ENCODE assay signal across 8 cellular contexts in the genomic region with DNA sequence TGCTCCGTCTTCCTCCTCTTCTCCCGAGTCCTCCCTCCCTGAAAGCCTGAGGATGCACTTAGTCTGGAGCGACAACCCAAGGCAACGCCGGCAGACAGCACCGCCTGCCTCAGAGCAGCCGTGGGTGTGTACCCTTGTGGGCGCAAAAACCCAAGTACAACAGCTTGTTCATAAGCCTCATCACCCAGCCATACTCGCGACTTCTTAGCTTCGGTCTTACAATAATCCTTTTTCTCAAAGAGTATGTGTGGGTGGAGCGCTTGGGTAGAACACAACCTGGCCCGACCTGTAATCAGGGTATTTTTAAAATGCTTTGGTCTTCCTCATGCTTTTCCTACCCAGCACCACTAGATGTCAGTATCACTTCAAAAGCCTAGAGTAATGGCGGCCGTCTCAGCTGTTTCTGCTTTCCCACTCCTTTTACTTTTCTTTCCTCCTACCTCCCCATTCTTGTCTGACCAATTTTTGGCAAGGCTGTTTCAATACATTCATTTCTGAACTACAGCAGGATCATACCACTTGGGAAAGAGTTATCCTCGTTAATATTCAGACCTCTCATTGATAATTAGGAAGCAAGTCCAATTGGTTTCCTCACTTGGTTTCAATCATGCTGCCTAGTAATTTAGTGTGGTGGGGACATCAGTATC.
DNase-seq lines count a peak whose midpoint lies in the region; ATAC-seq, FAIRE-seq and TF ChIP-seq lines count a peak whose summit lies in the region.

No MANE protein-coding gene starts in this region.

- H3K27ac ChIP-seq in SU-DHL-6 (ENCODE audit: low read depth, low read length) (no peak overlapping the region), astrocyte (ENCODE audit: low read depth, low read length) (peak overlapping the region; percentile 32), rectal smooth muscle tissue (ENCODE audit: low read depth, low read length) (no peak overlapping the region)

- no peak overlapping the region for H3K4me3 ChIP-seq in SU-DHL-6 (ENCODE audit: insufficient read depth, low read length, poor library complexity, severe bottlenecking)
- H3K4me3 ChIP-seq in astrocyte (ENCODE audit: insufficient read depth, low read depth, low read length): peak overlapping the region; percentile 51
- H3K4me3 ChIP-seq in rectal smooth muscle tissue (ENCODE audit: low read length): peak overlapping the region; percentile 49

- no peaks in the 10 kb centered on the region for H3K9me3 Mint-ChIP-seq in astrocyte (ENCODE audit: unreplicated experiment)

- FAIRE-seq in astrocyte (lab: Jason Lieb, UNC): peak; percentile 43

- peak; percentile 75 for ATAC-seq in HG02763 (IDR thresholded peaks at IDR 0.05; ENCODE audit: unreplicated experiment)

- H3K9me3 ChIP-seq in SU-DHL-6 (ENCODE audit: insufficient read depth, low read length): no peaks in the 10 kb centered on the region
- H3K9me3 ChIP-seq in astrocyte (ENCODE audit: insufficient read depth, low read depth, low read length): no peaks in the 10 kb centered on the region

- H3K79me2 ChIP-seq in SU-DHL-6 (ENCODE audit: insufficient read depth, low read length) (no peaks in the 10 kb centered on the region), astrocyte (ENCODE audit: insufficient read depth, low read length) (no peaks in the 10 kb centered on the region)

- H3K27ac Mint-ChIP-seq in astrocyte (ENCODE audit: unreplicated experiment): peak overlapping the region; percentile 81

- no peak overlapping the region for H3K4me3 Mint-ChIP-seq in astrocyte (ENCODE audit: unreplicated experiment)

- in situ Hi-C loops in GM13977 (cut with MboI; ENCODE audit: low pct_unique_long_range_greater_than_20kb, low sequenced_read_pairs, unreplicated experiment): loop anchor here (10.0 kb wide), 1 partner anchor 264 kb away; no protein-coding TSS in a partner anchor

- no peak overlapping the region for H3K4me2 ChIP-seq in SU-DHL-6 (ENCODE audit: low read depth, low read length, poor library complexity, severe bottlenecking)
- peak overlapping the region; percentile 84 for H3K4me2 ChIP-seq in astrocyte (ENCODE audit: low read length)

- H3K36me3 ChIP-seq in SU-DHL-6 (ENCODE audit: low read length) (no peaks in the 10 kb centered on the region), astrocyte (ENCODE audit: insufficient read depth, low read length) (no peaks in the 10 kb centered on the region), rectal smooth muscle tissue (ENCODE audit: control insufficient read depth, insufficient read depth, low read length) (no peaks in the 10 kb centered on the region)

- intact Hi-C loops in posterior vena cava (cut with DNase I): loop anchor here (2.0 to 10.0 kb wide), 3 partner anchors 194 to 267 kb away; a partner anchor contains a TSS

- peak; percentile 84 for TF ChIP-seq CTCF in GM13977 (IDR thresholded peaks at IDR 0.05; ENCODE audit: extremely low read depth, insufficient read depth, missing control alignments)
- TF ChIP-seq CTCF in SU-DHL-6 (IDR thresholded peaks at IDR 0.05; ENCODE audit: insufficient read depth, low read length, poor library complexity, severe bottlenecking): peak; percentile 69
- peak; percentile 91 for TF ChIP-seq CTCF in astrocyte (IDR thresholded peaks at IDR 0.05; ENCODE audit: insufficient read depth, low read depth, low read length)

- no peaks in the 10 kb centered on the region for H3K36me3 Mint-ChIP-seq in astrocyte (ENCODE audit: low read depth, unreplicated experiment)

- H3K9ac ChIP-seq in SU-DHL-6 (ENCODE audit: low read length) (no peak overlapping the region), astrocyte (ENCODE audit: low read length) (peak overlapping the region; percentile 66), rectal smooth muscle tissue (ENCODE audit: low read length) (peak overlapping the region; percentile 3)

- H2AFZ ChIP-seq in SU-DHL-6 (ENCODE audit: low read depth, low read length, severe bottlenecking) (peak overlapping the region; percentile 83), astrocyte (ENCODE audit: low read depth, low read length) (peak overlapping the region; percentile 81)

- no peaks in the 10 kb centered on the region for H3F3A ChIP-seq in SU-DHL-6 (ENCODE audit: insufficient read depth)

- H3K27me3 ChIP-seq in SU-DHL-6 (ENCODE audit: low read length) (no peaks in the 10 kb centered on the region), astrocyte (ENCODE audit: insufficient read depth, low read length) (peaks cover 3% of the 10 kb centered on the region), rectal smooth muscle tissue (ENCODE audit: control insufficient read depth, insufficient read depth, low read length) (no peaks in the 10 kb centered on the region)

- peaks cover 2% of the 10 kb centered on the region for H3K4me1 ChIP-seq in astrocyte (ENCODE audit: insufficient read depth, low read length)
- H3K4me1 ChIP-seq in rectal smooth muscle tissue (ENCODE audit: control insufficient read depth, insufficient read depth, low read length): no peaks in the 10 kb centered on the region

- no peaks in the 10 kb centered on the region for H3K4me1 Mint-ChIP-seq in astrocyte (ENCODE audit: low read depth, unreplicated experiment)

- peak; percentile 71 for DNase-seq in GM13977 (ENCODE audit: low spot score)
- peak; percentile 67 for DNase-seq in NCI-H1092 treated with DMSO at 0.1 percent for 48 hours (lab: John Stamatoyannopoulos, UW)
- DNase-seq in astrocyte (ENCODE audit: low read depth): peak; percentile 21
- peak; percentile 53 for DNase-seq in hepatic stellate cell (ENCODE audit: low spot score)
- no peak for DNase-seq in posterior vena cava (ENCODE audit: low spot score)

- peaks cover 2% of the 10 kb centered on the region for H3K27me3 Mint-ChIP-seq in astrocyte (ENCODE audit: low read depth, unreplicated experiment)

- H3K9me2 ChIP-seq in SU-DHL-6 (replicated peaks; ENCODE audit: insufficient read depth, low read length): no peaks in the 10 kb centered on the region

- H4K20me1 ChIP-seq in SU-DHL-6 (ENCODE audit: low read depth, low read length): no peaks in the 10 kb centered on the region
- no peaks in the 10 kb centered on the region for H4K20me1 ChIP-seq in astrocyte (ENCODE audit: insufficient read depth, low read length)
